Comparison of ENCODE assay signal across 17 cellular contexts in the genomic region with DNA sequence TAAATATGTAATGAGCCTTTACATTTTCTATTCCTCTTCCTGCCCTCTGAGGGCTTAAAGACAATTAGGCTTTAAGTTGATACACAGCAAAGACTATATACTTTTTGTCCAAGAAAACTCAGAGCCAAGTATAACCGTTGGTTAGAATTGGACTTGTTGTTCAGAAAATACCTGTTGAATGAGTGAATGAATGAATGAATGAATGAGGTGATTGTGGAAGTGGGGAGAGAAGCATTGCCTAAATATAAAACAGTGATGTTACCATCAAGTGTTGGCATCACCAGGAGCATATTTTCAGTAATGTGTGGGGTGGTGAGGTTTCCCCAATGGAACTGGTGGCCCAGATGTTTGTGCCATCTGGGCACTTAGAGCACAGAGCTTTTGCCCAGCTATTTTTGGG.
DNase-seq lines count a peak whose midpoint lies in the region; TF ChIP-seq lines count a peak whose summit lies in the region.
"Had no signal": no experiment of that assay in that cellular context is flagged by ENCODE, and none has a peak within 500 bp of the region (broad histone marks: within the 10 kb centered on the region; RNA-seq: fewer than 3 reads in every experiment).

No MANE protein-coding gene starts in this region.

- H3K4me3 Mint-ChIP-seq in endodermal cell, result no peak overlapping the region
- H3K4me3 Mint-ChIP-seq: CD4-positive, CD25-positive, alpha-beta regulatory T cell; CD8-positive, alpha-beta memory T cell; H9 had no signal

- no peaks in the 10 kb centered on the region for H3K27me3 ChIP-seq in endodermal cell (ENCODE audit: control insufficient read depth, insufficient read depth, low read length, poor library complexity, severe bottlenecking)
- H3K27me3 ChIP-seq: BE2C had no signal

- CTCF ChIA-PET in HEK293 (lab: Yijun Ruan, JAX), result no interaction called here

- no peaks in the 10 kb centered on the region for H3K27me3 Mint-ChIP-seq in endodermal cell (ENCODE audit: insufficient read depth)
- H3K27me3 Mint-ChIP-seq: CD8-positive, alpha-beta memory T cell had no signal

- H3K4me1 Mint-ChIP-seq in endodermal cell, result peaks cover 27% of the 10 kb centered on the region

- H3K9me3 Mint-ChIP-seq in endodermal cell, result no peaks in the 10 kb centered on the region
- H3K9me3 Mint-ChIP-seq: CD8-positive, alpha-beta memory T cell; H9 had no signal

- H3K9me3 ChIP-seq in HEK293 (ENCODE audit: control insufficient read depth, insufficient read depth, low read depth, low read length), result no peaks in the 10 kb centered on the region
- no peaks in the 10 kb centered on the region for H3K9me3 ChIP-seq in endodermal cell (ENCODE audit: control insufficient read depth, low read length)
- H3K9me3 ChIP-seq: BE2C had no signal

- TF ChIP-seq CTCF in HEK293 (tag by site-specific recombination; IDR thresholded peaks at IDR 0.05) (no peak), endodermal cell (conservative IDR thresholded peaks at IDR 0.05) (no peak)

- 88 to 93% methylated on average over 1 of the region's 1 CpG for WGBS in endodermal cell (ENCODE audit: insufficient coverage in 1 of 2, insufficient read length in 1 of 2), 2 experiments

- no peaks in the 10 kb centered on the region for H3K36me3 ChIP-seq in HEK293 (ENCODE audit: control insufficient read depth in 2 of 2, insufficient read depth in 1 of 2, low read length in 2 of 2)
- H3K36me3 ChIP-seq in endodermal cell (ENCODE audit: control insufficient read depth, insufficient read depth, low read length), result no peaks in the 10 kb centered on the region
- H3K36me3 ChIP-seq: BE2C had no signal

- H3K36me3 Mint-ChIP-seq in endodermal cell (ENCODE audit: low read depth), result no peaks in the 10 kb centered on the region
- H3K36me3 Mint-ChIP-seq: CD4-positive, CD25-positive, alpha-beta regulatory T cell had no signal

- POLR2A ChIA-PET in HEK293 (lab: Yijun Ruan, JAX), result no interaction called here

- H3K27ac Mint-ChIP-seq in endodermal cell, result no peak overlapping the region
- H3K27ac Mint-ChIP-seq: CD4-positive, CD25-positive, alpha-beta regulatory T cell; H9 had no signal

- H3K27ac ChIP-seq in HEK293 (ENCODE audit: extremely low read depth, low read depth, low read length), result no peak overlapping the region
- H3K27ac ChIP-seq in endodermal cell (ENCODE audit: low read depth, low read length), result no peak overlapping the region

- peak; percentile 10 for DNase-seq in NCI-H69 (lab: John Stamatoyannopoulos, UW)
- DNase-seq in endodermal cell, result peak; percentile 5
- no peak for DNase-seq in anterior cingulate cortex (lab: John Stamatoyannopoulos, UW)
- DNase-seq in NCI-H1092 treated with DMSO at 0.1 percent for 48 hours (lab: John Stamatoyannopoulos, UW), result no peak
- DNase-seq in stimulated activated CD4-positive, alpha-beta T cell treated with anti-CD3 and anti-CD28 coated beads, Interleukin-2, amount 100 ng/mL, for 24 hours, result no peak
- no peak for DNase-seq in globus pallidus (ENCODE audit: low spot score)
- DNase-seq: ACHN; BE2C; C1 segment of cervical spinal cord; CD4-positive, CD25-positive, alpha-beta regulatory T cell; CD8-positive, alpha-beta memory T cell; COR-L47; DMS153; DMS79; GDM1; H9 had no signal

- H3K9ac ChIP-seq in endodermal cell (ENCODE audit: extremely low read depth, low read length, poor library complexity, severe bottlenecking), result no peak overlapping the region

- no peak overlapping the region for H3K4me3 ChIP-seq in HEK293 (ENCODE audit: low read depth, low read length)
- no peak overlapping the region for H3K4me3 ChIP-seq in endodermal cell (ENCODE audit: low read length)

- no peaks in the 10 kb centered on the region for H3K4me1 ChIP-seq in HEK293 (ENCODE audit: control insufficient read depth, insufficient read depth, low read length)
- no peaks in the 10 kb centered on the region for H3K4me1 ChIP-seq in endodermal cell (ENCODE audit: control insufficient read depth, insufficient read depth, low read length)
- H3K4me1 ChIP-seq: BE2C had no signal

TF ChIP-seq in HEK293, 187 proteins besides CTCF, POLR2A, EP300 and RAD21:
- TF ChIP-seq ZBTB20 (tag by site-specific recombination; IDR thresholded peaks at IDR 0.05), result no peak
- TF ChIP-seq SCRT2 (tag by site-specific recombination; IDR thresholded peaks at IDR 0.05), result peak; percentile 66
TF ChIP-seq in HEK293: peak in this region for 1.

Comparison
In these comparisons a context has a peak if more than half of its experiments do, and no peak if none do; other contexts are left out.
1. DNase-seq: peak in NCI-H69 (single experiment) and endodermal cell (single experiment); none in anterior cingulate cortex (0 of 58), NCI-H1092 treated with DMSO at 0.1 percent for 48 hours (single experiment), stimulated activated CD4-positive, alpha-beta T cell treated with anti-CD3 and anti-CD28 coated beads, Interleukin-2, amount 100 ng/mL, for 24 hours (0 of 2) and globus pallidus (single experiment).